Comparison of ENCODE assay signal across 13 cellular contexts in the genomic region with DNA sequence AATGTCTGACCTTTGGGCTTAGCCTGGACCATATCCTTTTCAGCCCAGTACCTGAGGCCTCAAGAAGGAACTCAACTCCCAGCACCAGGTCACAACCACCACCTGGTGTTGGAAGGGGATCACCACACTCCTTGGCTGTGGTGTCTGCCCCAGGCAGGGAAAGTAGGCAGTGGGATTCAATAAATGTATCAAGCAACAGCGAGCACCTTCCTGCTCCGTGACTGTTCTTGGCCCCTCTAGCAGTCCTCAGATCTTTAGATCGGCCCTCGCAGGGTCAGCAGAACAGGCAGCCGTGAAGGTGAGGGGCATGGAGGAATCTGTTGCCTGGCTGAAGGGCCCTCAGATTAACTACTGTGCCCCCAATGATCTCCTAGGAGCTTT. TPM values are rescaled to one million over a fixed set of nuclear protein-coding genes. Genes with fewer than 3 reads are reported as not detected.
DNase-seq lines count a peak whose midpoint lies in the region; ATAC-seq and TF ChIP-seq lines count a peak whose summit lies in the region.
"Had no signal": no experiment of that assay in that cellular context is flagged by ENCODE, and none has a peak within 500 bp of the region (broad histone marks: within the 10 kb centered on the region; RNA-seq: fewer than 3 reads in every experiment).

No MANE protein-coding gene starts in this region.

- no peak overlapping the region for H3K9ac ChIP-seq in IMR-90 (ENCODE audit: low read depth, low read length)

- no peak overlapping the region for H4K5ac ChIP-seq in IMR-90 (ENCODE audit: low read depth, low read length)

- no peak for TF ChIP-seq RAD21 in IMR-90 (IDR thresholded peaks at IDR 0.05; ENCODE audit: low read length)

- H3K4me2 ChIP-seq in IMR-90 (ENCODE audit: low read depth, low read length) = no peak overlapping the region

- H3K4me3 Mint-ChIP-seq in central memory CD8-positive, alpha-beta T cell = no peak overlapping the region
- H3K4me3 Mint-ChIP-seq in activated CD4-positive, alpha-beta memory T cell treated with anti-CD3 and anti-CD28 coated beads, Interleukin-2, amount 10 ng/mL, durations not matched to agents 7 days and 5 days = no peak overlapping the region
- H3K4me3 Mint-ChIP-seq: activated B cell treated with CpG ODN at 0.5 μM for 24 hours, immature natural killer cell had no signal

- H2AK9ac ChIP-seq in IMR-90 (replicated peaks; ENCODE audit: low read depth, low read length, poor library complexity) = peak overlapping the region; percentile 90

- intact Hi-C loops in right cardiac atrium (cut with DNase I) (no loop called here), IMR-90 (cut with micrococcal nuclease) (loop anchor here (1.0 kb wide), 1 partner anchor 271 kb away; no protein-coding TSS in a partner anchor), sciatic nerve (cut with DNase I) (no loop called here)

- H3K4me3 ChIP-seq in cardiac muscle cell (no peak overlapping the region), right cardiac atrium (ENCODE audit: low read length) (no peak overlapping the region), IMR-90 (ENCODE audit: insufficient read depth, low read depth, low read length) (no peak overlapping the region)
- H3K4me3 ChIP-seq: esophagus muscularis mucosa, suprapubic skin had no signal

- 89% methylated on average over 5 of the region's 5 CpGs for WGBS in right cardiac atrium
- WGBS in IMR-90 (ENCODE audit: extremely low coverage in 2 of 2, insufficient read length in 1 of 2), 2 experiments = 100% methylated on average over 2 of the region's 5 CpGs; no CpG with 5 or more reads in 1 of the 2 experiments

- H2BK120ac ChIP-seq in IMR-90 (ENCODE audit: low read depth, low read length) = no peak overlapping the region

- H2BK15ac ChIP-seq in IMR-90 (ENCODE audit: low read depth, low read length) = no peak overlapping the region

- H3K27ac Mint-ChIP-seq in central memory CD8-positive, alpha-beta T cell (ENCODE audit: low read depth) = no peak overlapping the region
- H3K27ac Mint-ChIP-seq in activated CD4-positive, alpha-beta memory T cell treated with anti-CD3 and anti-CD28 coated beads, Interleukin-2, amount 10 ng/mL, durations not matched to agents 7 days and 5 days = no peak overlapping the region
- H3K27ac Mint-ChIP-seq: activated B cell treated with CpG ODN at 0.5 μM for 24 hours, immature natural killer cell had no signal

- no peak overlapping the region for H3K4ac ChIP-seq in IMR-90 (ENCODE audit: low read depth, low read length)

- H3K56ac ChIP-seq in IMR-90 (ENCODE audit: extremely low read depth, insufficient read depth, low read length) = no peak overlapping the region

- CTCF ChIA-PET in IMR-90 (lab: Yijun Ruan, JAX) = interaction anchor here (0.6 kb wide), 1 partner anchor 244 kb away, joined by 4 read pairs; no protein-coding TSS in a partner anchor
- CTCF ChIA-PET in activated CD4-positive, alpha-beta memory T cell treated with anti-CD3 and anti-CD28 coated beads, Interleukin-2, amount 10 ng/mL, durations not matched to agents 7 days and 5 days (lab: Charles Lee) = interaction anchor here (0.6 to 3.0 kb wide), 5 partner anchors 8 to 269 kb away, joined by 3 to 12 read pairs (median 4); a partner anchor contains a TSS

- POLR2A ChIA-PET in IMR-90 (lab: Charles Lee; ENCODE audit: unreplicated experiment) = no interaction called here
- POLR2A ChIA-PET in activated CD4-positive, alpha-beta memory T cell treated with anti-CD3 and anti-CD28 coated beads, Interleukin-2, amount 10 ng/mL, durations not matched to agents 7 days and 5 days (lab: Charles Lee) = interaction anchor here (1.0 kb wide), 1 partner anchor 11 kb away, joined by 3 read pairs; no protein-coding TSS in a partner anchor

- dilution Hi-C loops in IMR-90 (cut with HindIII; ENCODE audit: low sequenced_read_pairs, unreplicated experiment) = no loop called here

- H3K27me3 Mint-ChIP-seq in central memory CD8-positive, alpha-beta T cell = no peaks in the 10 kb centered on the region
- no peaks in the 10 kb centered on the region for H3K27me3 Mint-ChIP-seq in activated CD4-positive, alpha-beta memory T cell treated with anti-CD3 and anti-CD28 coated beads, Interleukin-2, amount 10 ng/mL, durations not matched to agents 7 days and 5 days
- H3K27me3 Mint-ChIP-seq: activated B cell treated with CpG ODN at 0.5 μM for 24 hours had no signal

- H3K27me3 ChIP-seq in cardiac muscle cell = no peaks in the 10 kb centered on the region
- H3K27me3 ChIP-seq in right cardiac atrium (ENCODE audit: control insufficient read depth, insufficient read depth) = no peaks in the 10 kb centered on the region
- H3K27me3 ChIP-seq in IMR-90 (ENCODE audit: control insufficient read depth, insufficient read depth, low read length) = no peaks in the 10 kb centered on the region
- H3K27me3 ChIP-seq: esophagus muscularis mucosa, suprapubic skin had no signal

- no peaks in the 10 kb centered on the region for H3K9me3 ChIP-seq in cardiac muscle cell (ENCODE audit: low read depth)
- no peaks in the 10 kb centered on the region for H3K9me3 ChIP-seq in right cardiac atrium (ENCODE audit: control insufficient read depth, low read length)
- no peaks in the 10 kb centered on the region for H3K9me3 ChIP-seq in IMR-90 (ENCODE audit: control insufficient read depth, insufficient read depth, low read length)
- H3K9me3 ChIP-seq: esophagus muscularis mucosa, suprapubic skin had no signal

- H2BK20ac ChIP-seq in IMR-90 (ENCODE audit: low read depth, low read length) = no peak overlapping the region

- no peaks in the 10 kb centered on the region for H3K9me3 Mint-ChIP-seq in central memory CD8-positive, alpha-beta T cell
- H3K9me3 Mint-ChIP-seq in activated CD4-positive, alpha-beta memory T cell treated with anti-CD3 and anti-CD28 coated beads, Interleukin-2, amount 10 ng/mL, durations not matched to agents 7 days and 5 days = no peaks in the 10 kb centered on the region
- H3K9me3 Mint-ChIP-seq: activated B cell treated with CpG ODN at 0.5 μM for 24 hours, immature natural killer cell had no signal

- H3K27ac ChIP-seq in cardiac muscle cell = peak overlapping the region; percentile 19
- H3K27ac ChIP-seq in right cardiac atrium (ENCODE audit: low read length) = no peak overlapping the region
- H3K27ac ChIP-seq in IMR-90 (ENCODE audit: insufficient read depth, low read length) = no peak overlapping the region
- H3K27ac ChIP-seq: suprapubic skin had no signal

- peak overlapping the region; percentile 53 for H2AFZ ChIP-seq in IMR-90 (replicated peaks; ENCODE audit: low read length, poor library complexity)

- BruUV-seq in IMR-90 (replicated peaks; lab: Mats Ljungman, UMichigan) = no TSS peak

- ATAC-seq in right cardiac atrium (no peak), IMR-90 (ENCODE audit: low read depth) (no peak), sciatic nerve (peak; percentile 2)
- peak; percentile 15 for ATAC-seq in central memory CD8-positive, alpha-beta T cell (replicated peaks; ENCODE audit: extremely low read depth, poor library complexity, severe bottlenecking)

- H3K36me3 ChIP-seq in cardiac muscle cell (peaks cover 9% of the 10 kb centered on the region), IMR-90 (ENCODE audit: control insufficient read depth, insufficient read depth, low read length) (peaks cover 19% of the 10 kb centered on the region)

- in situ Hi-C loops in IMR-90 (cut with MboI; ENCODE audit: low sequenced_read_pairs) = no loop called here
- in situ Hi-C loops in KBM-7 (cut with MboI; ENCODE audit: low pct_unique_long_range_greater_than_20kb, low sequenced_read_pairs) = loop anchor here (10.0 to 25.0 kb wide), 4 partner anchors 102 to 798 kb away; a partner anchor contains a TSS

- no peak overlapping the region for H3K23ac ChIP-seq in IMR-90 (ENCODE audit: low read depth, low read length)

- H4K20me1 ChIP-seq in IMR-90 (ENCODE audit: insufficient read depth, low read length) = peaks cover 24% of the 10 kb centered on the region

- no peak for TF ChIP-seq POLR2A in IMR-90 (IDR thresholded peaks at IDR 0.05; ENCODE audit: low read depth, low read length)

- no peak for TF ChIP-seq CTCF in cardiac muscle cell (IDR thresholded peaks at IDR 0.05; ENCODE audit: low read depth, low read length)
- TF ChIP-seq CTCF in IMR-90 (conservative IDR thresholded peaks at IDR 0.05; ENCODE audit: low read depth, low read length) = no peak

- H3K36me3 Mint-ChIP-seq in central memory CD8-positive, alpha-beta T cell (ENCODE audit: insufficient read depth) = peaks cover 12% of the 10 kb centered on the region
- peaks cover 15% of the 10 kb centered on the region for H3K36me3 Mint-ChIP-seq in activated CD4-positive, alpha-beta memory T cell treated with anti-CD3 and anti-CD28 coated beads, Interleukin-2, amount 10 ng/mL, durations not matched to agents 7 days and 5 days (ENCODE audit: low read depth)

- H2AK5ac ChIP-seq in IMR-90 (ENCODE audit: low read depth, low read length) = peak overlapping the region; percentile 49; the same call in 1 of the 2 replicates

- no peak overlapping the region for H3K18ac ChIP-seq in IMR-90 (ENCODE audit: low read depth, low read length)

- H4K91ac ChIP-seq in IMR-90 (ENCODE audit: insufficient read depth, low read depth, low read length) = no peak overlapping the region

- H4K8ac ChIP-seq in IMR-90 (ENCODE audit: low read depth in 2 of 2, low read length in 2 of 2) = no peak overlapping the region

- peaks cover 0 to 19% of the 10 kb centered on the region in 2 experiments; a peak in 1 of 4 replicates for H3K79me1 ChIP-seq in IMR-90 (ENCODE audit: low read depth in 1 of 2, low read length in 2 of 2)

- no peak overlapping the region for H2BK5ac ChIP-seq in IMR-90 (ENCODE audit: low read depth, low read length, poor library complexity, severe bottlenecking)

- H3K4me1 Mint-ChIP-seq in central memory CD8-positive, alpha-beta T cell = peaks cover 14% of the 10 kb centered on the region
- peaks cover 1% of the 10 kb centered on the region for H3K4me1 Mint-ChIP-seq in activated CD4-positive, alpha-beta memory T cell treated with anti-CD3 and anti-CD28 coated beads, Interleukin-2, amount 10 ng/mL, durations not matched to agents 7 days and 5 days
- H3K4me1 Mint-ChIP-seq: activated B cell treated with CpG ODN at 0.5 μM for 24 hours had no signal

- H3K9me1 ChIP-seq in IMR-90 (ENCODE audit: insufficient read depth, low read length) = peaks cover 9% of the 10 kb centered on the region; the same call in 1 of the 2 replicates

- H3K4me1 ChIP-seq in cardiac muscle cell (ENCODE audit: low read depth) (no peaks in the 10 kb centered on the region), right cardiac atrium (ENCODE audit: control insufficient read depth, insufficient read depth, low read length) (no peaks in the 10 kb centered on the region), IMR-90 (ENCODE audit: control insufficient read depth, insufficient read depth, low read length) (no peaks in the 10 kb centered on the region)

- H3K14ac ChIP-seq in IMR-90 (replicated peaks; ENCODE audit: low read depth, low read length) = no peak overlapping the region

- DNase-seq in cardiac muscle cell (ENCODE audit: low read depth in 1 of 2, low spot score in 1 of 2) (no peak), right cardiac atrium (no peak), IMR-90 (no peak), sciatic nerve (ENCODE audit: low spot score) (no peak), NCI-H2196 treated with DMSO at 0.1 percent for 48 hours (lab: John Stamatoyannopoulos, UW; ENCODE audit: unreplicated experiment) (no peak), KBM-7 (no peak)
- no peak for DNase-seq in central memory CD8-positive, alpha-beta T cell (ENCODE audit: low spot score in 2 of 2)
- no peak for DNase-seq in activated CD4-positive, alpha-beta memory T cell treated with anti-CD3 and anti-CD28 coated beads, Interleukin-2, amount 10 ng/mL, durations not matched to agents 7 days and 5 days
- DNase-seq: NCI-H510A treated with DMSO at 0.1 percent for 48 hours had no signal

RNA-seq across cellular contexts. Expression of a gene that starts 15.9 kb away (rescaled TPM):
- total RNA-seq in cardiac muscle cell = 136 and 143 TPM in 2 replicates
- 107 and 126 TPM in 2 replicates for polyA plus RNA-seq in cardiac muscle cell
- 10 to 100 TPM; 43.8 to 67.4 (median 56.5) TPM for total RNA-seq in right cardiac atrium
- 39.8 TPM for polyA plus RNA-seq in right cardiac atrium
- total RNA-seq in IMR-90 (2012; rRNA removed) = 87.8 and 114 TPM in 2 replicates
- 35.1 and 54.7 TPM in 2 replicates for polyA plus RNA-seq in IMR-90 (2012; rRNA removed)
- 39.1 and 42.9 TPM in 2 replicates for polyA plus RNA-seq in IMR-90 (2012; cell fraction: cytosol; rRNA removed)
- 145 and 146 TPM in 2 replicates for polyA plus RNA-seq in IMR-90 (2012; cell fraction: nucleus; rRNA removed; ENCODE audit: low replicate concordance)
- 94.2 TPM for total RNA-seq in sciatic nerve
- 10 to 100 TPM; 82.0 to 85.7 TPM for total RNA-seq in activated CD4-positive, alpha-beta memory T cell treated with anti-CD3 and anti-CD28 coated beads, Interleukin-2, amount 10 ng/mL, durations not matched to agents 7 days and 5 days

RNA-seq across cellular contexts. Expression of a gene that starts 25.5 kb away (rescaled TPM):
- total RNA-seq in cardiac muscle cell (62.6 and 113 TPM in 2 replicates), right cardiac atrium (100 to 1,000 TPM; 110 to 156 (median 123) TPM), IMR-90 (2012; rRNA removed) (18.9 and 19.2 TPM in 2 replicates), sciatic nerve (66.0 TPM)
- polyA plus RNA-seq in cardiac muscle cell (79.8 and 116 TPM in 2 replicates), right cardiac atrium (137 TPM), IMR-90 (2012; rRNA removed) (21.1 and 24.5 TPM in 2 replicates)
- polyA plus RNA-seq in IMR-90 (2012; cell fraction: cytosol; rRNA removed) = 30.8 and 31.9 TPM in 2 replicates
- 22.7 and 43.7 TPM in 2 replicates for polyA plus RNA-seq in IMR-90 (2012; cell fraction: nucleus; rRNA removed; ENCODE audit: low replicate concordance)
- total RNA-seq in activated CD4-positive, alpha-beta memory T cell treated with anti-CD3 and anti-CD28 coated beads, Interleukin-2, amount 10 ng/mL, durations not matched to agents 7 days and 5 days = 1 to 10 TPM in 1 of 2 experiments, under 1 TPM in 1; 0.91 to 1.2 TPM

RNA-seq across cellular contexts. Expression of a gene that starts 54.0 kb away (rescaled TPM):
- 45.1 and 79.4 TPM in 2 replicates for total RNA-seq in cardiac muscle cell
- 40.5 and 65.2 TPM in 2 replicates for polyA plus RNA-seq in cardiac muscle cell
- 10 to 100 TPM in 3 of 4 donors, 1 to 10 TPM in 1; 9.2 to 12.4 (median 11.8) TPM for total RNA-seq in right cardiac atrium
- polyA plus RNA-seq in right cardiac atrium = 10.5 TPM
- 25.6 and 27.8 TPM in 2 replicates for total RNA-seq in IMR-90 (2012; rRNA removed)
- polyA plus RNA-seq in IMR-90 (2012; rRNA removed) = 33.5 and 33.6 TPM in 2 replicates
- polyA plus RNA-seq in IMR-90 (2012; cell fraction: cytosol; rRNA removed) = 24.1 and 24.5 TPM in 2 replicates
- 77.2 and 160 TPM in 2 replicates for polyA plus RNA-seq in IMR-90 (2012; cell fraction: nucleus; rRNA removed; ENCODE audit: low replicate concordance)
- 44.3 TPM for total RNA-seq in sciatic nerve
- 100 to 1,000 TPM; 159 to 163 TPM for total RNA-seq in activated CD4-positive, alpha-beta memory T cell treated with anti-CD3 and anti-CD28 coated beads, Interleukin-2, amount 10 ng/mL, durations not matched to agents 7 days and 5 days

Comparison
In these comparisons a context has a peak if more than half of its experiments do, and no peak if none do; other contexts are left out.
1. ATAC-seq: peak in central memory CD8-positive, alpha-beta T cell (single experiment) and sciatic nerve (single experiment); none in right cardiac atrium (0 of 2) and IMR-90 (single experiment).